In genomic region chr7:153588596-153588995, GRCh38 we compare ENCODE assay signal across 20 cellular contexts.
"Had no signal": no experiment of that assay in that cellular context is flagged by ENCODE, and none has a peak within 500 bp of the region (broad histone marks: within the 10 kb centered on the region; RNA-seq: fewer than 3 reads in every experiment).

No MANE protein-coding gene starts in this region.

- H3K36me3 ChIP-seq: esophagus squamous epithelium, neutrophil, pancreas, thyroid gland had no signal

- H3K4me3 ChIP-seq: esophagus squamous epithelium, lung, pancreas, smooth muscle cell, thyroid gland had no signal

- H3K27me3 ChIP-seq: esophagus squamous epithelium, neutrophil, pancreas, thyroid gland had no signal

- DNase-seq: cortex of kidney; effector memory CD8-positive, alpha-beta T cell; erythroblast; esophagus squamous epithelium; foreskin melanocyte; glutamatergic neuron; natural killer cell; pancreas; stimulated activated CD4-positive, alpha-beta T cell treated with anti-CD3 and anti-CD28 coated beads, Interleukin-12 subunit alpha, Interleukin-12 subunit beta, amount 100 ng/mL, for 4 hours; stimulated activated CD4-positive, alpha-beta T cell treated with anti-CD3 and anti-CD28 coated beads, Interleukin-1b, Interleukin-23, amount 100 ng/mL, for 48 hours; stimulated activated CD4-positive, alpha-beta T cell treated with anti-CD3 and anti-CD28 coated beads, Interleukin-4, amount 100 ng/mL, for 1 hour; stimulated activated CD8-positive, alpha-beta memory T cell treated with anti-CD3 and anti-CD28 coated beads, Interleukin-4, amount 100 ng/mL, for 48 hours; stimulated activated naive CD4-positive, alpha-beta T cell; stimulated activated naive CD8-positive, alpha-beta T cell treated with anti-CD3 and anti-CD28 coated beads, Interleukin-15, amount 100 ng/mL, for 72 hours; thyroid gland; trophoblast cell had no signal

- H3K27ac ChIP-seq: esophagus squamous epithelium, neutrophil, pancreas, thyroid gland had no signal

- H3K4me2 ChIP-seq: smooth muscle cell had no signal

- ATAC-seq: effector memory CD8-positive, alpha-beta T cell; natural killer cell; pancreas; sciatic nerve; stimulated activated naive CD8-positive, alpha-beta T cell treated with anti-CD3 and anti-CD28 coated beads, Interleukin-15, amount 100 ng/mL, for 72 hours had no signal

- H3K4me1 ChIP-seq: esophagus squamous epithelium, pancreas, thyroid gland had no signal

- H3K9me3 ChIP-seq: neutrophil, pancreas, thyroid gland had no signal
